25 cellular contexts compared by ENCODE assay signal in genomic region chr10:131842351-131843088, GRCh38. TPM values are rescaled to one million over a fixed set of nuclear protein-coding genes. Genes with fewer than 3 reads are reported as not detected.
A peak's percentile ranks its signal among the peaks of the same experiment; 100 is the strongest.
DNase-seq lines count a peak whose midpoint lies in the region; ATAC-seq and TF ChIP-seq lines count a peak whose summit lies in the region.
"Had no signal": no experiment of that assay in that cellular context is flagged by ENCODE, and none has a peak within 500 bp of the region (broad histone marks: within the 10 kb centered on the region; RNA-seq: fewer than 3 reads in every experiment).

No MANE protein-coding gene starts in this region.

- no peak for TF ChIP-seq CTCF in dorsolateral prefrontal cortex (IDR thresholded peaks at IDR 0.05 in 54 of 56, conservative IDR thresholded peaks at IDR 0.05 in 2 of 56; ENCODE audit: low read depth in 1 of 56, partially characterized antibody in 56 of 56)

- no peaks in the 10 kb centered on the region for H3K27me3 Mint-ChIP-seq in activated CD4-positive, alpha-beta T cell treated with anti-CD3 and anti-CD28 coated beads for 36 hours
- H3K27me3 Mint-ChIP-seq in stimulated activated naive CD8-positive, alpha-beta T cell treated with anti-CD3 and anti-CD28 coated beads, Interleukin-15, amount 100 ng/mL, for 72 hours: no peaks in the 10 kb centered on the region
- H3K27me3 Mint-ChIP-seq: CD4-positive, alpha-beta memory T cell had no signal

- no peak overlapping the region for H2BK120ac ChIP-seq in neuronal stem cell (ENCODE audit: low read depth, low read length)

- H3K36me3 ChIP-seq in neuronal stem cell (replicated peaks in 1 of 2; ENCODE audit: control insufficient read depth in 2 of 2, insufficient read depth in 2 of 2, low read length in 2 of 2): peaks cover 0 to 4% of the 10 kb centered on the region in 2 donors

- POLR2A ChIA-PET in activated CD4-positive, alpha-beta T cell treated with anti-CD3 and anti-CD28 coated beads for 36 hours (lab: Charles Lee): no interaction called here

- DNase-seq in activated CD4-positive, alpha-beta T cell treated with anti-CD3 and anti-CD28 coated beads for 36 hours: peak; percentile 2
- no peak for DNase-seq in activated CD4-positive, alpha-beta T cell treated with anti-CD3 and anti-CD28 coated beads for 48 hours
- DNase-seq in dorsolateral prefrontal cortex (peak in 7 of 10 donors; percentile 9 to 44 (median 23)), neuronal stem cell (ENCODE audit: low spot score) (no peak), middle frontal gyrus (ENCODE audit: extremely low spot score, low spot score) (no peak)
- no peak for DNase-seq in stimulated activated naive CD8-positive, alpha-beta T cell treated with anti-CD3 and anti-CD28 coated beads, Interleukin-15, amount 100 ng/mL, for 72 hours
- DNase-seq: activated CD8-positive, alpha-beta T cell treated with anti-CD3 and anti-CD28 coated beads, Interleukin-2, amount 10 ng/mL, durations not matched to agents 7 days and 5 days; activated naive CD4-positive, alpha-beta T cell treated with Interleukin-2 at 50 U/mL for 16 hours; activated T-cell treated with anti-CD3 and anti-CD28 coated beads, Interleukin-2, amount 50 U/mL, for 1 hour; CD4-positive, alpha-beta memory T cell; EL; Kasumi-1; midbrain; NCI-H1694 treated with DMSO at 0.1 percent for 48 hours; NCI-H2171; NCI-H510A treated with DMSO at 0.1 percent for 48 hours; nephron progenitor cell; stimulated activated CD4-positive, alpha-beta T cell treated with anti-CD3 and anti-CD28 coated beads, Interleukin-4, amount 100 ng/mL, for 1 hour; stimulated activated naive CD4-positive, alpha-beta T cell had no signal

- H3K27me3 ChIP-seq in dorsolateral prefrontal cortex (no peaks in the 10 kb centered on the region), neuronal stem cell (ENCODE audit: control insufficient read depth in 3 of 3, insufficient read depth in 3 of 3, low read depth in 1 of 3, low read length in 3 of 3) (peaks cover 0 to 2% (median 0%) of the 10 kb centered on the region in 3 experiments)

- no CpG with 5 or more reads among the region's 14 CpGs for WGBS in neuronal stem cell (ENCODE audit: extremely low coverage in 2 of 2, insufficient read length in 2 of 2, insufficient replicate concordance in 1 of 2), 2 donors

- CTCF ChIA-PET in activated CD4-positive, alpha-beta T cell treated with anti-CD3 and anti-CD28 coated beads for 36 hours (lab: Charles Lee): no interaction called here

- no peak overlapping the region for H3K27ac Mint-ChIP-seq in activated CD4-positive, alpha-beta T cell treated with anti-CD3 and anti-CD28 coated beads for 36 hours
- H3K27ac Mint-ChIP-seq in stimulated activated naive CD8-positive, alpha-beta T cell treated with anti-CD3 and anti-CD28 coated beads, Interleukin-15, amount 100 ng/mL, for 72 hours: no peak overlapping the region
- H3K27ac Mint-ChIP-seq: activated CD8-positive, alpha-beta T cell treated with anti-CD3 and anti-CD28 coated beads, Interleukin-2, amount 10 ng/mL, durations not matched to agents 7 days and 5 days; CD4-positive, alpha-beta memory T cell; nephron progenitor cell; T-cell had no signal

- peaks cover 0 to 5% of the 10 kb centered on the region in 2 donors for H3K9me3 ChIP-seq in neuronal stem cell (replicated peaks in 1 of 2; ENCODE audit: control insufficient read depth in 2 of 2, insufficient read depth in 1 of 2, low read depth in 1 of 2, low read length in 2 of 2)
- H3K9me3 ChIP-seq: psoas muscle had no signal

- H2AK5ac ChIP-seq in neuronal stem cell (ENCODE audit: low read depth, low read length): peak overlapping the region; percentile 81

- no peaks in the 10 kb centered on the region for H3K9me3 Mint-ChIP-seq in activated CD4-positive, alpha-beta T cell treated with anti-CD3 and anti-CD28 coated beads for 36 hours (ENCODE audit: low read depth)
- H3K9me3 Mint-ChIP-seq in stimulated activated naive CD8-positive, alpha-beta T cell treated with anti-CD3 and anti-CD28 coated beads, Interleukin-15, amount 100 ng/mL, for 72 hours: no peaks in the 10 kb centered on the region
- H3K9me3 Mint-ChIP-seq: CD4-positive, alpha-beta memory T cell; T-cell had no signal

- no peak for ATAC-seq in activated CD4-positive, alpha-beta T cell treated with anti-CD3 and anti-CD28 coated beads for 36 hours
- peak; percentile 25 for ATAC-seq in stimulated activated naive CD8-positive, alpha-beta T cell treated with anti-CD3 and anti-CD28 coated beads, Interleukin-15, amount 100 ng/mL, for 72 hours
- ATAC-seq in HG02981 (IDR thresholded peaks at IDR 0.05; ENCODE audit: unreplicated experiment) (no peak), SK-N-SH treated with all-trans-retinoic acid at 6 μM for 48 hours (no peak)
- ATAC-seq: activated CD4-positive, CD25-positive, alpha-beta regulatory T cell treated with anti-CD3 and anti-CD28 coated beads, Interleukin-2, amount 50 U/mL, for 24 hours; activated CD8-positive, alpha-beta T cell treated with anti-CD3 and anti-CD28 coated beads, Interleukin-2, amount 10 ng/mL, durations not matched to agents 7 days and 5 days; psoas muscle; T-cell had no signal

- H3K9ac ChIP-seq in neuronal stem cell (ENCODE audit: low read depth, low read length, poor library complexity): no peak overlapping the region

- H2AFZ ChIP-seq in neuronal stem cell (ENCODE audit: low read length): no peak overlapping the region

- no peak overlapping the region for H3K4me3 Mint-ChIP-seq in activated CD4-positive, alpha-beta T cell treated with anti-CD3 and anti-CD28 coated beads for 36 hours
- H3K4me3 Mint-ChIP-seq in stimulated activated naive CD8-positive, alpha-beta T cell treated with anti-CD3 and anti-CD28 coated beads, Interleukin-15, amount 100 ng/mL, for 72 hours: no peak overlapping the region
- H3K4me3 Mint-ChIP-seq: activated CD8-positive, alpha-beta T cell treated with anti-CD3 and anti-CD28 coated beads, Interleukin-2, amount 10 ng/mL, durations not matched to agents 7 days and 5 days; CD4-positive, alpha-beta memory T cell; nephron progenitor cell; T-cell had no signal

- no peak overlapping the region for H3K27ac ChIP-seq in dorsolateral prefrontal cortex
- no peak overlapping the region for H3K27ac ChIP-seq in neuronal stem cell (replicated peaks; ENCODE audit: low read length)
- H3K27ac ChIP-seq: 22Rv1, psoas muscle had no signal

- peak overlapping the region; percentile 53 for H4K91ac ChIP-seq in neuronal stem cell (ENCODE audit: low read depth, low read length, poor library complexity)

- H3K14ac ChIP-seq in neuronal stem cell (ENCODE audit: low read length): peak overlapping the region; percentile 82

- no peaks in the 10 kb centered on the region for H3K36me3 Mint-ChIP-seq in activated CD4-positive, alpha-beta T cell treated with anti-CD3 and anti-CD28 coated beads for 36 hours (ENCODE audit: low read depth)
- H3K36me3 Mint-ChIP-seq: CD4-positive, alpha-beta memory T cell; T-cell had no signal

- H3K4me1 ChIP-seq in neuronal stem cell (ENCODE audit: control insufficient read depth in 2 of 2, insufficient read depth in 1 of 2, low read depth in 1 of 2, low read length in 2 of 2): peaks cover 0 to 5% of the 10 kb centered on the region in 2 donors
- H3K4me1 ChIP-seq: psoas muscle had no signal

- H3K23ac ChIP-seq in neuronal stem cell (ENCODE audit: low read depth, low read length, poor library complexity): no peak overlapping the region

- peak overlapping the region; percentile 83 for H2BK15ac ChIP-seq in neuronal stem cell (ENCODE audit: low read length)

- H3K79me1 ChIP-seq in neuronal stem cell (ENCODE audit: low read depth, low read length): peaks cover 3% of the 10 kb centered on the region

- no peak overlapping the region for H4K8ac ChIP-seq in neuronal stem cell (ENCODE audit: low read depth, low read length)

- H2BK5ac ChIP-seq in neuronal stem cell (ENCODE audit: low read length): peak overlapping the region; percentile 53

- no peaks in the 10 kb centered on the region for H3K4me1 Mint-ChIP-seq in activated CD4-positive, alpha-beta T cell treated with anti-CD3 and anti-CD28 coated beads for 36 hours
- H3K4me1 Mint-ChIP-seq in stimulated activated naive CD8-positive, alpha-beta T cell treated with anti-CD3 and anti-CD28 coated beads, Interleukin-15, amount 100 ng/mL, for 72 hours: no peaks in the 10 kb centered on the region
- H3K4me1 Mint-ChIP-seq: CD4-positive, alpha-beta memory T cell; T-cell had no signal

- H3K4me2 ChIP-seq in neuronal stem cell (ENCODE audit: insufficient read depth, low read length, poor library complexity, severe bottlenecking): no peak overlapping the region

- H3K4me3 ChIP-seq in dorsolateral prefrontal cortex: no peak overlapping the region
- no peak overlapping the region for H3K4me3 ChIP-seq in neuronal stem cell (ENCODE audit: low read length in 2 of 2)
- H3K4me3 ChIP-seq: psoas muscle had no signal

- intact Hi-C loops in activated CD4-positive, alpha-beta T cell treated with anti-CD3 and anti-CD28 coated beads for 36 hours (cut with DNase I, micrococcal nuclease): no loop called here
- intact Hi-C loops in dorsolateral prefrontal cortex (cut with DNase I): loop anchor here in 1 of 2 donors (10.0 kb wide), 1 partner anchor 478 kb away; no protein-coding TSS in a partner anchor

- no peak overlapping the region for H2BK12ac ChIP-seq in neuronal stem cell (ENCODE audit: low read length)

- H3K4ac ChIP-seq in neuronal stem cell (ENCODE audit: low read length): no peak overlapping the region

- peak overlapping the region; percentile 64 for H3K18ac ChIP-seq in neuronal stem cell (ENCODE audit: low read length)

TF ChIP-seq in SK-N-SH treated with all-trans-retinoic acid at 6 μM for 48 hours, 23 proteins besides CTCF, POLR2A, EP300 and RAD21 (continues in another document):
- TF ChIP-seq ZFP30 (CRISPR knock-in tag; IDR thresholded peaks at IDR 0.05): no peak

RNA-seq across cellular contexts. Expression of gene PPP2R2D, which starts 58.3 kb away (rescaled TPM):
- 10 to 100 TPM; 30.0 to 39.3 TPM for total RNA-seq in activated CD4-positive, alpha-beta T cell treated with anti-CD3 and anti-CD28 coated beads for 36 hours
- total RNA-seq in dorsolateral prefrontal cortex: 10 to 100 TPM; 37.7 to 70.2 (median 51.6) TPM
- 26.3 TPM for polyA plus RNA-seq in neuronal stem cell (2013, experiment 1 of 2)
- polyA plus RNA-seq in neuronal stem cell (2013, experiment 2 of 2): 26.5 TPM

Comparison
In these comparisons a context has a peak if more than half of its experiments do, and no peak if none do; other contexts are left out.
1. DNase-seq: peak in activated CD4-positive, alpha-beta T cell treated with anti-CD3 and anti-CD28 coated beads for 36 hours (single experiment) and dorsolateral prefrontal cortex (7 of 10); none in activated CD4-positive, alpha-beta T cell treated with anti-CD3 and anti-CD28 coated beads for 48 hours (single experiment), neuronal stem cell (single experiment), stimulated activated naive CD8-positive, alpha-beta T cell treated with anti-CD3 and anti-CD28 coated beads, Interleukin-15, amount 100 ng/mL, for 72 hours (0 of 2) and middle frontal gyrus (single experiment).